Comparison of ENCODE assay signal across 1 cellular context in the genomic region with DNA sequence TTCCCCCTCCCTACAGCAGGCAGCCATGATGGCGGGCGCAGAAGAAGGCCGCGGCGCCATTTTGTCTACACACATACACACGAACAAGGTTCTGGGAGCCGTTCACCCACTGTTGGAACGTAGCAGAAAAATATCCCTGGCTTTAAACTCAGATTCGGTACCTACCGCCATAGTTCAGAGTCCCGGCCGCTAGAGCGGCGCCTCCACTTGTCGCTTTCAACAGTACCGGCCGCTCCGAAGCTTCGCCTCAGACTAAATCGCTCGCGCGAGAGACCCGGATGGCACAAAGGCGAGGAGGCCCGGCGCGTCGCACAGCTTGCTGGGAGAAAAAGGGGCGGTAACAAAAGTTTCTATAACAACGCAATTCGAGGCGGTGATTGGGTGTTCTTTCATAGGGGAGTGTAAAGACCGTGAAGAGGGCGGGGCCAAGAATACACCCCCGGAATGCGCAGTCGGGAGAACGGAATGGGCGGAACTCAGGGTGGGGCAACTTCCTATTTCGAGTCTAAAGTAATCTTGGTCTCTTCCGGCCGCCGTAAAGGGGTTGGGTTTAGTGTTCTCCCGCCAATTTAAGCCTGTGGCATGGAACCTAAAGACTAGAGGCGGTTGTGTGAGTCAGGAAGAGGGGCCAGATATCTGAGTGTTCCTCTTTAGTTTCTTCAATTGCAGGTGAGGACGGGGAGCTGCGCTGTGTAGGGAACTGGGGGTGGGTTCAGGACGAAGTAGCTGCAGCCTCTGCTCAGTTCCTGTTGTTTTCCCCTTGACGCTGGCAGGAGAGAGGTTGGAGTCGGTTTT.
TF ChIP-seq lines count a peak whose summit lies in the region.

A gene with protein sequence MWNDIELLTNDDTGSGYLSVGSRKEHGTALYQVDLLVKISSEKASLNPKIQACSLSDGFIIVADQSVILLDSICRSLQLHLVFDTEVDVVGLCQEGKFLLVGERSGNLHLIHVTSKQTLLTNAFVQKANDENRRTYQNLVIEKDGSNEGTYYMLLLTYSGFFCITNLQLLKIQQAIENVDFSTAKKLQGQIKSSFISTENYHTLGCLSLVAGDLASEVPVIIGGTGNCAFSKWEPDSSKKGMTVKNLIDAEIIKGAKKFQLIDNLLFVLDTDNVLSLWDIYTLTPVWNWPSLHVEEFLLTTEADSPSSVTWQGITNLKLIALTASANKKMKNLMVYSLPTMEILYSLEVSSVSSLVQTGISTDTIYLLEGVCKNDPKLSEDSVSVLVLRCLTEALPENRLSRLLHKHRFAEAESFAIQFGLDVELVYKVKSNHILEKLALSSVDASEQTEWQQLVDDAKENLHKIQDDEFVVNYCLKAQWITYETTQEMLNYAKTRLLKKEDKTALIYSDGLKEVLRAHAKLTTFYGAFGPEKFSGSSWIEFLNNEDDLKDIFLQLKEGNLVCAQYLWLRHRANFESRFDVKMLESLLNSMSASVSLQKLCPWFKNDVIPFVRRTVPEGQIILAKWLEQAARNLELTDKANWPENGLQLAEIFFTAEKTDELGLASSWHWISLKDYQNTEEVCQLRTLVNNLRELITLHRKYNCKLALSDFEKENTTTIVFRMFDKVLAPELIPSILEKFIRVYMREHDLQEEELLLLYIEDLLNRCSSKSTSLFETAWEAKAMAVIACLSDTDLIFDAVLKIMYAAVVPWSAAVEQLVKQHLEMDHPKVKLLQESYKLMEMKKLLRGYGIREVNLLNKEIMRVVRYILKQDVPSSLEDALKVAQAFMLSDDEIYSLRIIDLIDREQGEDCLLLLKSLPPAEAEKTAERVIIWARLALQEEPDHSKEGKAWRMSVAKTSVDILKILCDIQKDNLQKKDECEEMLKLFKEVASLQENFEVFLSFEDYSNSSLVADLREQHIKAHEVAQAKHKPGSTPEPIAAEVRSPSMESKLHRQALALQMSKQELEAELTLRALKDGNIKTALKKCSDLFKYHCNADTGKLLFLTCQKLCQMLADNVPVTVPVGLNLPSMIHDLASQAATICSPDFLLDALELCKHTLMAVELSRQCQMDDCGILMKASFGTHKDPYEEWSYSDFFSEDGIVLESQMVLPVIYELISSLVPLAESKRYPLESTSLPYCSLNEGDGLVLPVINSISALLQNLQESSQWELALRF (N-terminal part only) (plus strand): TSS at position 567 of the 795 bp plus-strand sequence. CDS start 2,815 bp downstream, outside the sequence.
A gene with protein sequence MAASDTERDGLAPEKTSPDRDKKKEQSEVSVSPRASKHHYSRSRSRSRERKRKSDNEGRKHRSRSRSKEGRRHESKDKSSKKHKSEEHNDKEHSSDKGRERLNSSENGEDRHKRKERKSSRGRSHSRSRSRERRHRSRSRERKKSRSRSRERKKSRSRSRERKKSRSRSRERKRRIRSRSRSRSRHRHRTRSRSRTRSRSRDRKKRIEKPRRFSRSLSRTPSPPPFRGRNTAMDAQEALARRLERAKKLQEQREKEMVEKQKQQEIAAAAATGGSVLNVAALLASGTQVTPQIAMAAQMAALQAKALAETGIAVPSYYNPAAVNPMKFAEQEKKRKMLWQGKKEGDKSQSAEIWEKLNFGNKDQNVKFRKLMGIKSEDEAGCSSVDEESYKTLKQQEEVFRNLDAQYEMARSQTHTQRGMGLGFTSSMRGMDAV (minus strand): TSS at position 254 of the 795 bp plus-strand sequence. CDS start 83 bp downstream, at position 171.

TF ChIP-seq in K562, 482 proteins besides CTCF, POLR2A, EP300 and RAD21 (continued from another document and continues in another):
- TF ChIP-seq, protein P1, sequence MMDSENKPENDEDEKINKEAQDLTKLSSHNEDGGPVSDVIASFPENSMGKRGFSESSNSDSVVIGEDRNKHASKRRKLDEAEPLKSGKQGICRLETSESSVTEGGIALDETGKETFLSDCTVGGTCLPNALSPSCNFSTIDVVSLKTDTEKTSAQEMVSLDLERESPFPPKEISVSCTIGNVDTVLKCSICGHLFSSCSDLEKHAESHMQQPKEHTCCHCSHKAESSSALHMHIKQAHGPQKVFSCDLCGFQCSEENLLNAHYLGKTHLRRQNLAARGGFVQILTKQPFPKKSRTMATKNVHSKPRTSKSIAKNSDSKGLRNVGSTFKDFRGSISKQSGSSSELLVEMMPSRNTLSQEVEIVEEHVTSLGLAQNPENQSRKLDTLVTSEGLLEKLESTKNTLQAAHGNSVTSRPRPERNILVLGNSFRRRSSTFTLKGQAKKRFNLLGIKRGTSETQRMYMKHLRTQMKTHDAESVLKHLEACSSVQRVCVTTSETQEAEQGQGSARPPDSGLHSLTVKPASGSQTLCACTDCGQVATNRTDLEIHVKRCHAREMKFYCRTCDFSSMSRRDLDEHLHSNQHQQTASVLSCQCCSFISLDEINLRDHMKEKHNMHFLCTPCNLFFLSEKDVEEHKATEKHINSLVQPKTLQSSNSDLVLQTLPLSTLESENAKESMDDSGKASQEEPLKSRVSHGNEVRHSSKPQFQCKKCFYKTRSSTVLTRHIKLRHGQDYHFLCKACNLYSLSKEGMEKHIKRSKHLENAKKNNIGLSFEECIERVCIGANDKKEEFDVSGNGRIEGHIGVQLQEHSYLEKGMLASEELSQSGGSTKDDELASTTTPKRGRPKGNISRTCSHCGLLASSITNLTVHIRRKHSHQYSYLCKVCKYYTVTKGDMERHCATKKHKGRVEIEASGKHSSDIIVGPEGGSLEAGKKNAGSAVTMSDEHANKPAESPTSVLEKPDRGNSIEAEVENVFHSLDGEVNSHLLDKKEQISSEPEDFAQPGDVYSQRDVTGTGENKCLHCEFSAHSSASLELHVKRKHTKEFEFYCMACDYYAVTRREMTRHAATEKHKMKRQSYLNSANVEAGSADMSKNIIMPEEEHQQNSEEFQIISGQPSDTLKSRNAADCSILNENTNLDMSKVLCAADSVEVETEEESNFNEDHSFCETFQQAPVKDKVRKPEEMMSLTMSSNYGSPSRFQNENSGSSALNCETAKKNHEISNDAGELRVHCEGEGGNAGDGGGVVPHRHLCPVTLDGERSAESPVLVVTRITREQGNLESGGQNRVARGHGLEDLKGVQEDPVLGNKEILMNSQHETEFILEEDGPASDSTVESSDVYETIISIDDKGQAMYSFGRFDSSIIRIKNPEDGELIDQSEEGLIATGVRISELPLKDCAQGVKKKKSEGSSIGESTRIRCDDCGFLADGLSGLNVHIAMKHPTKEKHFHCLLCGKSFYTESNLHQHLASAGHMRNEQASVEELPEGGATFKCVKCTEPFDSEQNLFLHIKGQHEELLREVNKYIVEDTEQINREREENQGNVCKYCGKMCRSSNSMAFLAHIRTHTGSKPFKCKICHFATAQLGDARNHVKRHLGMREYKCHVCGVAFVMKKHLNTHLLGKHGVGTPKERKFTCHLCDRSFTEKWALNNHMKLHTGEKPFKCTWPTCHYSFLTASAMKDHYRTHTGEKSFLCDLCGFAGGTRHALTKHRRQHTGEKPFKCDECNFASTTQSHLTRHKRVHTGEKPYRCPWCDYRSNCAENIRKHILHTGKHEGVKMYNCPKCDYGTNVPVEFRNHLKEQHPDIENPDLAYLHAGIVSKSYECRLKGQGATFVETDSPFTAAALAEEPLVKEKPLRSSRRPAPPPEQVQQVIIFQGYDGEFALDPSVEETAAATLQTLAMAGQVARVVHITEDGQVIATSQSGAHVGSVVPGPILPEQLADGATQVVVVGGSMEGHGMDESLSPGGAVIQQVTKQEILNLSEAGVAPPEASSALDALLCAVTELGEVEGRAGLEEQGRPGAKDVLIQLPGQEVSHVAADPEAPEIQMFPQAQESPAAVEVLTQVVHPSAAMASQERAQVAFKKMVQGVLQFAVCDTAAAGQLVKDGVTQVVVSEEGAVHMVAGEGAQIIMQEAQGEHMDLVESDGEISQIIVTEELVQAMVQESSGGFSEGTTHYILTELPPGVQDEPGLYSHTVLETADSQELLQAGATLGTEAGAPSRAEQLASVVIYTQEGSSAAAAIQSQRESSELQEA (IDR thresholded peaks at IDR 0.05; ENCODE audit: low read depth) = peak; percentile 98
- TF ChIP-seq, protein P2, sequence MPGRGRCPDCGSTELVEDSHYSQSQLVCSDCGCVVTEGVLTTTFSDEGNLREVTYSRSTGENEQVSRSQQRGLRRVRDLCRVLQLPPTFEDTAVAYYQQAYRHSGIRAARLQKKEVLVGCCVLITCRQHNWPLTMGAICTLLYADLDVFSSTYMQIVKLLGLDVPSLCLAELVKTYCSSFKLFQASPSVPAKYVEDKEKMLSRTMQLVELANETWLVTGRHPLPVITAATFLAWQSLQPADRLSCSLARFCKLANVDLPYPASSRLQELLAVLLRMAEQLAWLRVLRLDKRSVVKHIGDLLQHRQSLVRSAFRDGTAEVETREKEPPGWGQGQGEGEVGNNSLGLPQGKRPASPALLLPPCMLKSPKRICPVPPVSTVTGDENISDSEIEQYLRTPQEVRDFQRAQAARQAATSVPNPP (IDR thresholded peaks at IDR 0.05; ENCODE audit: borderline replicate concordance, insufficient read depth, insufficient read length) = no peak
- TF ChIP-seq CBX2 (IDR thresholded peaks at IDR 0.05; ENCODE audit: insufficient read depth, low read length, poor library complexity, severe bottlenecking) (no peak), HSF4 (CRISPR knock-in tag; IDR thresholded peaks at IDR 0.05; ENCODE audit: borderline replicate concordance) (no peak), NFE2 (IDR thresholded peaks at IDR 0.05; ENCODE audit: low read depth) (no peak), ZC3H8 (IDR thresholded peaks at IDR 0.05) (no peak), WHSC1 (IDR thresholded peaks at IDR 0.05; ENCODE audit: low read length) (no peak), MXI1 (IDR thresholded peaks at IDR 0.05; ENCODE audit: low read depth, low read length) (peak; percentile 72), KAT2B (IDR thresholded peaks at IDR 0.05; ENCODE audit: low read depth, low read length) (no peak), ZFX (CRISPR knock-in tag; IDR thresholded peaks at IDR 0.05) (peak; percentile 99), HLTF (IDR thresholded peaks at IDR 0.05) (no peak), ZNF354B (CRISPR knock-in tag; IDR thresholded peaks at IDR 0.05) (0 out of 2 replicates have a peak, but pooled peaks have one; percentile 13), ZFP36 (IDR thresholded peaks at IDR 0.05; ENCODE audit: low read depth, low read length, partially characterized antibody) (no peak), MBD2 (IDR thresholded peaks at IDR 0.05; ENCODE audit: borderline replicate concordance, low read depth) (peak; percentile 23; the same call in 1 of the 2 replicates)
- TF ChIP-seq, protein P3, sequence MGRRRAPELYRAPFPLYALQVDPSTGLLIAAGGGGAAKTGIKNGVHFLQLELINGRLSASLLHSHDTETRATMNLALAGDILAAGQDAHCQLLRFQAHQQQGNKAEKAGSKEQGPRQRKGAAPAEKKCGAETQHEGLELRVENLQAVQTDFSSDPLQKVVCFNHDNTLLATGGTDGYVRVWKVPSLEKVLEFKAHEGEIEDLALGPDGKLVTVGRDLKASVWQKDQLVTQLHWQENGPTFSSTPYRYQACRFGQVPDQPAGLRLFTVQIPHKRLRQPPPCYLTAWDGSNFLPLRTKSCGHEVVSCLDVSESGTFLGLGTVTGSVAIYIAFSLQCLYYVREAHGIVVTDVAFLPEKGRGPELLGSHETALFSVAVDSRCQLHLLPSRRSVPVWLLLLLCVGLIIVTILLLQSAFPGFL (CRISPR knock-in tag; IDR thresholded peaks at IDR 0.05) = no peak
- TF ChIP-seq, protein P4, sequence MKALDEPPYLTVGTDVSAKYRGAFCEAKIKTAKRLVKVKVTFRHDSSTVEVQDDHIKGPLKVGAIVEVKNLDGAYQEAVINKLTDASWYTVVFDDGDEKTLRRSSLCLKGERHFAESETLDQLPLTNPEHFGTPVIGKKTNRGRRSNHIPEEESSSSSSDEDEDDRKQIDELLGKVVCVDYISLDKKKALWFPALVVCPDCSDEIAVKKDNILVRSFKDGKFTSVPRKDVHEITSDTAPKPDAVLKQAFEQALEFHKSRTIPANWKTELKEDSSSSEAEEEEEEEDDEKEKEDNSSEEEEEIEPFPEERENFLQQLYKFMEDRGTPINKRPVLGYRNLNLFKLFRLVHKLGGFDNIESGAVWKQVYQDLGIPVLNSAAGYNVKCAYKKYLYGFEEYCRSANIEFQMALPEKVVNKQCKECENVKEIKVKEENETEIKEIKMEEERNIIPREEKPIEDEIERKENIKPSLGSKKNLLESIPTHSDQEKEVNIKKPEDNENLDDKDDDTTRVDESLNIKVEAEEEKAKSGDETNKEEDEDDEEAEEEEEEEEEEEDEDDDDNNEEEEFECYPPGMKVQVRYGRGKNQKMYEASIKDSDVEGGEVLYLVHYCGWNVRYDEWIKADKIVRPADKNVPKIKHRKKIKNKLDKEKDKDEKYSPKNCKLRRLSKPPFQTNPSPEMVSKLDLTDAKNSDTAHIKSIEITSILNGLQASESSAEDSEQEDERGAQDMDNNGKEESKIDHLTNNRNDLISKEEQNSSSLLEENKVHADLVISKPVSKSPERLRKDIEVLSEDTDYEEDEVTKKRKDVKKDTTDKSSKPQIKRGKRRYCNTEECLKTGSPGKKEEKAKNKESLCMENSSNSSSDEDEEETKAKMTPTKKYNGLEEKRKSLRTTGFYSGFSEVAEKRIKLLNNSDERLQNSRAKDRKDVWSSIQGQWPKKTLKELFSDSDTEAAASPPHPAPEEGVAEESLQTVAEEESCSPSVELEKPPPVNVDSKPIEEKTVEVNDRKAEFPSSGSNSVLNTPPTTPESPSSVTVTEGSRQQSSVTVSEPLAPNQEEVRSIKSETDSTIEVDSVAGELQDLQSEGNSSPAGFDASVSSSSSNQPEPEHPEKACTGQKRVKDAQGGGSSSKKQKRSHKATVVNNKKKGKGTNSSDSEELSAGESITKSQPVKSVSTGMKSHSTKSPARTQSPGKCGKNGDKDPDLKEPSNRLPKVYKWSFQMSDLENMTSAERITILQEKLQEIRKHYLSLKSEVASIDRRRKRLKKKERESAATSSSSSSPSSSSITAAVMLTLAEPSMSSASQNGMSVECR (CRISPR knock-in tag; IDR thresholded peaks at IDR 0.05) = peak; percentile 84; the same call in 1 of the 2 replicates
- TF ChIP-seq, protein P5, sequence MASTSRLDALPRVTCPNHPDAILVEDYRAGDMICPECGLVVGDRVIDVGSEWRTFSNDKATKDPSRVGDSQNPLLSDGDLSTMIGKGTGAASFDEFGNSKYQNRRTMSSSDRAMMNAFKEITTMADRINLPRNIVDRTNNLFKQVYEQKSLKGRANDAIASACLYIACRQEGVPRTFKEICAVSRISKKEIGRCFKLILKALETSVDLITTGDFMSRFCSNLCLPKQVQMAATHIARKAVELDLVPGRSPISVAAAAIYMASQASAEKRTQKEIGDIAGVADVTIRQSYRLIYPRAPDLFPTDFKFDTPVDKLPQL (IDR thresholded peaks at IDR 0.05; ENCODE audit: extremely low read depth, insufficient read length) = peak; percentile 57
- TF ChIP-seq, protein P6, sequence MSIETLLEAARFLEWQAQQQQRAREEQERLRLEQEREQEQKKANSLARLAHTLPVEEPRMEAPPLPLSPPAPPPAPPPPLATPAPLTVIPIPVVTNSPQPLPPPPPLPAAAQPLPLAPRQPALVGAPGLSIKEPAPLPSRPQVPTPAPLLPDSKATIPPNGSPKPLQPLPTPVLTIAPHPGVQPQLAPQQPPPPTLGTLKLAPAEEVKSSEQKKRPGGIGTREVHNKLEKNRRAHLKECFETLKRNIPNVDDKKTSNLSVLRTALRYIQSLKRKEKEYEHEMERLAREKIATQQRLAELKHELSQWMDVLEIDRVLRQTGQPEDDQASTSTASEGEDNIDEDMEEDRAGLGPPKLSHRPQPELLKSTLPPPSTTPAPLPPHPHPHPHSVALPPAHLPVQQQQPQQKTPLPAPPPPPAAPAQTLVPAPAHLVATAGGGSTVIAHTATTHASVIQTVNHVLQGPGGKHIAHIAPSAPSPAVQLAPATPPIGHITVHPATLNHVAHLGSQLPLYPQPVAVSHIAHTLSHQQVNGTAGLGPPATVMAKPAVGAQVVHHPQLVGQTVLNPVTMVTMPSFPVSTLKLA (conservative IDR thresholded peaks at IDR 0.05) = peak; percentile 74 to 91
- TF ChIP-seq, protein P7, sequence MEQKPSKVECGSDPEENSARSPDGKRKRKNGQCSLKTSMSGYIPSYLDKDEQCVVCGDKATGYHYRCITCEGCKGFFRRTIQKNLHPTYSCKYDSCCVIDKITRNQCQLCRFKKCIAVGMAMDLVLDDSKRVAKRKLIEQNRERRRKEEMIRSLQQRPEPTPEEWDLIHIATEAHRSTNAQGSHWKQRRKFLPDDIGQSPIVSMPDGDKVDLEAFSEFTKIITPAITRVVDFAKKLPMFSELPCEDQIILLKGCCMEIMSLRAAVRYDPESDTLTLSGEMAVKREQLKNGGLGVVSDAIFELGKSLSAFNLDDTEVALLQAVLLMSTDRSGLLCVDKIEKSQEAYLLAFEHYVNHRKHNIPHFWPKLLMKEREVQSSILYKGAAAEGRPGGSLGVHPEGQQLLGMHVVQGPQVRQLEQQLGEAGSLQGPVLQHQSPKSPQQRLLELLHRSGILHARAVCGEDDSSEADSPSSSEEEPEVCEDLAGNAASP (IDR thresholded peaks at IDR 0.05) = no peak
